Comparison of ENCODE assay signal across 27 cellular contexts in the genomic region with DNA sequence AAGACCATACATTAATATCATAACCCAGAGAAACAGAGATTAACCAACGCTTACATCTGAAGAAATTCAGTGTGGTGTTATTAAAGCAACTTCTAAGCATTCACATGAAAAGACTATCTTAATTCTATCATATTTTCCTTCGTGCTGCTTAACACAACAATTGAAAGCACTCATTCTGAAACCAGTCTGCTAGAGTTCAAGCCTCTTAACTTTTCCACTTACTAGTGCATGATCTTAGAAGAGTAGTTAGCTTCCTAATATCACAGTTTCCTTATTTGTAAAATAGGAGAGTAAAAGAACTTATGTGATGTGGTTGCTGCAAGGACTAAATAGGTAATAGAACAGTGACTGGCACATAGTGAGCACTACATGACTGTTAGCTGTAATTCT.
"Had no signal": no experiment of that assay in that cellular context is flagged by ENCODE, and none has a peak within 500 bp of the region (broad histone marks: within the 10 kb centered on the region; RNA-seq: fewer than 3 reads in every experiment).

No MANE protein-coding gene starts in this region.

- ATAC-seq: activated CD4-positive, CD25-positive, alpha-beta regulatory T cell treated with anti-CD3 and anti-CD28 coated beads, Interleukin-2, amount 50 U/mL, for 24 hours; activated T-cell treated with anti-CD3 and anti-CD28 coated beads, Interleukin-2, amount 50 U/mL, for 4 hours; activated T-helper 17 cell treated with anti-CD3 and anti-CD28 coated beads, Interleukin-2, amount 50 U/mL, for 72 hours; gastroesophageal sphincter; heart right ventricle; T-helper 17 cell had no signal

- H3K4me3 Mint-ChIP-seq: activated B cell treated with CpG ODN at 0.5 μM for 24 hours; activated CD4-positive, alpha-beta memory T cell treated with anti-CD3 and anti-CD28 coated beads for 36 hours; activated naive CD8-positive, alpha-beta T cell; activated T-cell treated with anti-CD3 and anti-CD28 coated beads, Interleukin-2, amount 50 U/mL, for 4 hours; activated T-helper 17 cell treated with anti-CD3 and anti-CD28 coated beads, Interleukin-2, amount 50 U/mL, for 72 hours; brain; T-helper 17 cell; T-helper 2 cell treated with Interferon-gamma antibody and Interleukin-4, amounts not matched to agents 5 μg/mL and 100 μg/mL, for 36 hours had no signal

- DNase-seq: activated B cell treated with CpG ODN at 0.5 μM for 24 hours; activated CD4-positive, alpha-beta memory T cell treated with anti-CD3 and anti-CD28 coated beads for 36 hours; activated CD4-positive, alpha-beta T cell treated with anti-CD3 and anti-CD28 coated beads, Interleukin-2, amount 50 U/mL, for 1 hour; activated CD8-positive, alpha-beta memory T cell treated with anti-CD3 and anti-CD28 coated beads for 24 hours; activated effector memory CD4-positive, alpha-beta T cell treated with Interleukin-2 at 50 U/mL for 16 hours; activated gamma-delta T cell treated with Interleukin-2 at 50 U/mL for 16 hours; activated naive CD4-positive, alpha-beta T cell treated with anti-CD3 and anti-CD28 coated beads, Interleukin-2, amount 50 U/mL, for 16 hours; activated naive CD4-positive, alpha-beta T cell treated with Interleukin-2 at 50 U/mL for 16 hours; activated T-cell treated with anti-CD3 and anti-CD28 coated beads, Interleukin-2, amount 50 U/mL, for 4 hours; central memory CD4-positive, alpha-beta T cell; cerebellar nuclear complex; colonic mucosa; effector CD8-positive, alpha-beta T cell; esophagus squamous epithelium; heart right ventricle; T-helper 1 cell; T-helper 17 cell; T1000; WERI-Rb-1 had no signal

- H3K27me3 Mint-ChIP-seq: brain, T-helper 17 cell had no signal

- FAIRE-seq: endometrium, endothelial cell of umbilical vein had no signal

- H3K36me3 Mint-ChIP-seq: activated CD4-positive, alpha-beta memory T cell treated with anti-CD3 and anti-CD28 coated beads for 36 hours; activated naive CD8-positive, alpha-beta T cell; brain had no signal

- H3K27ac Mint-ChIP-seq: activated B cell treated with CpG ODN at 0.5 μM for 24 hours; activated CD4-positive, alpha-beta memory T cell treated with anti-CD3 and anti-CD28 coated beads for 36 hours; activated naive CD8-positive, alpha-beta T cell; activated T-helper 17 cell treated with anti-CD3 and anti-CD28 coated beads, Interleukin-2, amount 50 U/mL, for 72 hours; T-helper 17 cell; T-helper 2 cell treated with Interferon-gamma antibody and Interleukin-4, amounts not matched to agents 5 μg/mL and 100 μg/mL, for 36 hours had no signal

- H3K9me3 Mint-ChIP-seq: activated B cell treated with CpG ODN at 0.5 μM for 24 hours; activated CD4-positive, alpha-beta memory T cell treated with anti-CD3 and anti-CD28 coated beads for 36 hours; activated T-cell treated with anti-CD3 and anti-CD28 coated beads, Interleukin-2, amount 50 U/mL, for 4 hours; activated T-helper 17 cell treated with anti-CD3 and anti-CD28 coated beads, Interleukin-2, amount 50 U/mL, for 72 hours; brain; T-helper 2 cell treated with Interferon-gamma antibody and Interleukin-4, amounts not matched to agents 5 μg/mL and 100 μg/mL, for 36 hours had no signal

- H3K4me1 Mint-ChIP-seq: activated B cell treated with CpG ODN at 0.5 μM for 24 hours; activated T-helper 17 cell treated with anti-CD3 and anti-CD28 coated beads, Interleukin-2, amount 50 U/mL, for 72 hours; T-helper 17 cell had no signal
